In the genomic region with DNA sequence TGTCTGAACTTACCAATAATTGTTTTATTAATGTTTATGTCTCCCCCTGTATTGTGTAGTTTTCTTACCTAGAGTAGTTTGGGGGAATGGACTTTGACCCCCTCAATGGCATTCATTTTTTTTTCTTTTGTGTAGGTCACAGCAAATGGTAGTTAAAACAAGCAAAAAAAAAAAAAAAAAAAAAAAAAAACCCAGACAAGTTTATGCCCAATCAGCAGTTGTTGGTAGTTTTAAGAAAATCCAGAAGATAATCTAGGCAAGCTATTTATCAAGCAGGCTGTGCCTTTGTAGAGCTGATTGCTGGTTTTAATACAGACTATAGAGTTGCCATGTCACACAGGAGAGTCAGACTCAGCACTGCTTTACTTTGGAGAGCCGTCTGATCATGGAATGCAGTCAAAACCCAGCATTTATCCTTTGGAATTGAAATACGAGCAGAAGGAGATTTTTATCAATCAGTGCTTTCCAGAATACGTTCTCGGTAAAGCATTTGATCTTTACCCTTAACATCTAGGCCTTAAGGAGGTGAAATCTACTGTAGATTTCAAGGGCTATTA, we compare ENCODE assay signal across 1 cellular context.
TF ChIP-seq lines count a peak whose summit lies in the region.

No MANE protein-coding gene starts in this region.

TF ChIP-seq in HepG2, 621 proteins besides CTCF, POLR2A, EP300 and RAD21 (continued from another document):
- TF ChIP-seq FOXO4 (CRISPR knock-in tag; conservative IDR thresholded peaks at IDR 0.05) (no peak), HDAC2 (CRISPR knock-in tag; IDR thresholded peaks at IDR 0.05) (no peak), SNAPC5 (CRISPR knock-in tag; IDR thresholded peaks at IDR 0.05; ENCODE audit: borderline replicate concordance) (no peak), ZNF230 (CRISPR knock-in tag; IDR thresholded peaks at IDR 0.05) (no peak), ZNF577 (CRISPR knock-in tag; IDR thresholded peaks at IDR 0.05; ENCODE audit: borderline replicate concordance, low read depth) (no peak), ZNF703 (CRISPR knock-in tag; IDR thresholded peaks at IDR 0.05; ENCODE audit: borderline replicate concordance) (no peak), MAFK (conservative IDR thresholded peaks at IDR 0.05 in 1 of 2, IDR thresholded peaks at IDR 0.05 in 1 of 2; ENCODE audit: low read length in 2 of 2) (peak; percentile 73 to 83), ZBTB1 (CRISPR knock-in tag; IDR thresholded peaks at IDR 0.05; ENCODE audit: borderline replicate concordance) (no peak), ZNF362 (CRISPR knock-in tag; IDR thresholded peaks at IDR 0.05; ENCODE audit: borderline replicate concordance) (peak; percentile 38; the same call in 1 of the 2 replicates), MLLT10 (CRISPR knock-in tag; IDR thresholded peaks at IDR 0.05) (no peak), HMG20A (CRISPR knock-in tag; IDR thresholded peaks at IDR 0.05; ENCODE audit: borderline replicate concordance) (no peak), POLR2AphosphoS5 (IDR thresholded peaks at IDR 0.05; ENCODE audit: low read depth, low read length) (no peak), ZBTB40 (IDR thresholded peaks at IDR 0.05) (peak; percentile 23; the same call in 1 of the 2 replicates), ZBTB40 (CRISPR knock-in tag; IDR thresholded peaks at IDR 0.05) (no peak), TOPORS (CRISPR knock-in tag; IDR thresholded peaks at IDR 0.05) (no peak), TP53 (CRISPR knock-in tag; conservative IDR thresholded peaks at IDR 0.05) (no peak), ZFP36 (IDR thresholded peaks at IDR 0.05; ENCODE audit: borderline replicate concordance, low read depth, low read length, partially characterized antibody) (no peak), HNF4G (IDR thresholded peaks at IDR 0.05; ENCODE audit: borderline replicate concordance, low read depth, low read length) (peak; percentile 33; the same call in 1 of the 2 replicates), HNF4G (CRISPR knock-in tag; IDR thresholded peaks at IDR 0.05; ENCODE audit: borderline replicate concordance, low read depth) (no peak), ZNF468 (CRISPR knock-in tag; IDR thresholded peaks at IDR 0.05) (no peak), RXRB (CRISPR knock-in tag; IDR thresholded peaks at IDR 0.05; ENCODE audit: borderline replicate concordance) (no peak), ZNF34 (CRISPR knock-in tag; IDR thresholded peaks at IDR 0.05; ENCODE audit: borderline replicate concordance) (no peak), ZSCAN5A (CRISPR knock-in tag; IDR thresholded peaks at IDR 0.05; ENCODE audit: borderline replicate concordance) (no peak), MAFF (IDR thresholded peaks at IDR 0.05; ENCODE audit: low read depth, low read length) (peak; percentile 67), DNMT1 (CRISPR knock-in tag; IDR thresholded peaks at IDR 0.05) (no peak), SIX4 (CRISPR knock-in tag; IDR thresholded peaks at IDR 0.05) (no peak), NCOR1 (IDR thresholded peaks at IDR 0.05; ENCODE audit: borderline replicate concordance, low read length) (peak; percentile 41; the same call in 1 of the 2 replicates), ZNF629 (CRISPR knock-in tag; conservative IDR thresholded peaks at IDR 0.05) (no peak), PAWR (CRISPR knock-in tag; IDR thresholded peaks at IDR 0.05; ENCODE audit: borderline replicate concordance) (no peak)
- TF ChIP-seq, protein P1, sequence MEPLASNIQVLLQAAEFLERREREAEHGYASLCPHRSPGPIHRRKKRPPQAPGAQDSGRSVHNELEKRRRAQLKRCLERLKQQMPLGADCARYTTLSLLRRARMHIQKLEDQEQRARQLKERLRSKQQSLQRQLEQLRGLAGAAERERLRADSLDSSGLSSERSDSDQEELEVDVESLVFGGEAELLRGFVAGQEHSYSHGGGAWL (CRISPR knock-in tag; IDR thresholded peaks at IDR 0.05): no peak
- TF ChIP-seq, protein P2, sequence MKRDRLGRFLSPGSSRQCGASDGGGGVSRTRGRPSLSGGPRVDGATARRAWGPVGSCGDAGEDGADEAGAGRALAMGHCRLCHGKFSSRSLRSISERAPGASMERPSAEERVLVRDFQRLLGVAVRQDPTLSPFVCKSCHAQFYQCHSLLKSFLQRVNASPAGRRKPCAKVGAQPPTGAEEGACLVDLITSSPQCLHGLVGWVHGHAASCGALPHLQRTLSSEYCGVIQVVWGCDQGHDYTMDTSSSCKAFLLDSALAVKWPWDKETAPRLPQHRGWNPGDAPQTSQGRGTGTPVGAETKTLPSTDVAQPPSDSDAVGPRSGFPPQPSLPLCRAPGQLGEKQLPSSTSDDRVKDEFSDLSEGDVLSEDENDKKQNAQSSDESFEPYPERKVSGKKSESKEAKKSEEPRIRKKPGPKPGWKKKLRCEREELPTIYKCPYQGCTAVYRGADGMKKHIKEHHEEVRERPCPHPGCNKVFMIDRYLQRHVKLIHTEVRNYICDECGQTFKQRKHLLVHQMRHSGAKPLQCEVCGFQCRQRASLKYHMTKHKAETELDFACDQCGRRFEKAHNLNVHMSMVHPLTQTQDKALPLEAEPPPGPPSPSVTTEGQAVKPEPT (CRISPR knock-in tag; IDR thresholded peaks at IDR 0.05; ENCODE audit: low read depth): no peak
- TF ChIP-seq, protein P3, sequence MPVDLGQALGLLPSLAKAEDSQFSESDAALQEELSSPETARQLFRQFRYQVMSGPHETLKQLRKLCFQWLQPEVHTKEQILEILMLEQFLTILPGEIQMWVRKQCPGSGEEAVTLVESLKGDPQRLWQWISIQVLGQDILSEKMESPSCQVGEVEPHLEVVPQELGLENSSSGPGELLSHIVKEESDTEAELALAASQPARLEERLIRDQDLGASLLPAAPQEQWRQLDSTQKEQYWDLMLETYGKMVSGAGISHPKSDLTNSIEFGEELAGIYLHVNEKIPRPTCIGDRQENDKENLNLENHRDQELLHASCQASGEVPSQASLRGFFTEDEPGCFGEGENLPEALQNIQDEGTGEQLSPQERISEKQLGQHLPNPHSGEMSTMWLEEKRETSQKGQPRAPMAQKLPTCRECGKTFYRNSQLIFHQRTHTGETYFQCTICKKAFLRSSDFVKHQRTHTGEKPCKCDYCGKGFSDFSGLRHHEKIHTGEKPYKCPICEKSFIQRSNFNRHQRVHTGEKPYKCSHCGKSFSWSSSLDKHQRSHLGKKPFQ (CRISPR knock-in tag; IDR thresholded peaks at IDR 0.05; ENCODE audit: insufficient replicate concordance): no peak
